8 cellular contexts compared by ENCODE assay signal in genomic region chr17:38761612-38762011, GRCh38. TPM values are rescaled to one million over a fixed set of nuclear protein-coding genes. Genes with fewer than 3 reads are reported as not detected.
DNase-seq lines count a peak whose midpoint lies in the region; ATAC-seq and TF ChIP-seq lines count a peak whose summit lies in the region.

No MANE protein-coding gene starts in this region.

- peaks cover 76% of the 10 kb centered on the region for H3K36me3 Mint-ChIP-seq in CD4-positive, alpha-beta T cell (ENCODE audit: low read depth)
- peaks cover 42% of the 10 kb centered on the region for H3K36me3 Mint-ChIP-seq in HFFc6 (ENCODE audit: low read depth)
- H3K36me3 Mint-ChIP-seq in activated CD4-positive, alpha-beta T cell treated with anti-CD3 and anti-CD28 coated beads, Interleukin-2, amount 10 ng/mL, durations not matched to agents 24 days and 14 days (ENCODE audit: low read depth) = peaks cover 71% of the 10 kb centered on the region

- no peak overlapping the region for H3K4me3 ChIP-seq in heart left ventricle

- peaks cover 0 to 100% (median 98%) of the 10 kb centered on the region in 9 donors for H3K36me3 ChIP-seq in heart left ventricle

- peaks cover 4% of the 10 kb centered on the region for H3K4me1 Mint-ChIP-seq in CD4-positive, alpha-beta T cell (ENCODE audit: low read depth)
- H3K4me1 Mint-ChIP-seq in HFFc6 (ENCODE audit: low read depth) = no peaks in the 10 kb centered on the region
- peaks cover 14% of the 10 kb centered on the region for H3K4me1 Mint-ChIP-seq in activated CD4-positive, alpha-beta T cell treated with anti-CD3 and anti-CD28 coated beads, Interleukin-2, amount 10 ng/mL, durations not matched to agents 24 days and 14 days

- H3K9me3 ChIP-seq in CD4-positive, alpha-beta T cell (ENCODE audit: control insufficient read depth, low read length) = no peaks in the 10 kb centered on the region
- no peaks in the 10 kb centered on the region for H3K9me3 ChIP-seq in heart left ventricle

- no peak overlapping the region for H3K4me3 Mint-ChIP-seq in CD4-positive, alpha-beta T cell
- H3K4me3 Mint-ChIP-seq in HFFc6 = no peak overlapping the region
- H3K4me3 Mint-ChIP-seq in activated CD4-positive, alpha-beta T cell treated with anti-CD3 and anti-CD28 coated beads, Interleukin-2, amount 10 ng/mL, durations not matched to agents 24 days and 14 days = no peak overlapping the region

- H3K27me3 ChIP-seq in CD4-positive, alpha-beta T cell (ENCODE audit: control insufficient read depth, insufficient read depth, low read length) = no peaks in the 10 kb centered on the region
- no peaks in the 10 kb centered on the region for H3K27me3 ChIP-seq in heart left ventricle

- no peak for TF ChIP-seq POLR2A in heart left ventricle (IDR thresholded peaks at IDR 0.05)

- TF ChIP-seq CTCF in CD4-positive, alpha-beta T cell (IDR thresholded peaks at IDR 0.05) = peak; percentile 17
- peak; percentile 71 for TF ChIP-seq CTCF in HFFc6 (IDR thresholded peaks at IDR 0.05)
- peak in 3 of 12 donors; percentile 10 to 14 (median 13) for TF ChIP-seq CTCF in heart left ventricle (IDR thresholded peaks at IDR 0.05)

- ATAC-seq in CD4-positive, alpha-beta T cell (ENCODE audit: poor library complexity) = peak; percentile 48
- ATAC-seq in GM21717 (IDR thresholded peaks at IDR 0.05; ENCODE audit: unreplicated experiment) = no peak
- ATAC-seq in GM19351 (IDR thresholded peaks at IDR 0.05; ENCODE audit: unreplicated experiment) = no peak
- no peak for ATAC-seq in heart left ventricle

- H3K9me3 Mint-ChIP-seq in CD4-positive, alpha-beta T cell = no peaks in the 10 kb centered on the region
- H3K9me3 Mint-ChIP-seq in HFFc6 = no peaks in the 10 kb centered on the region
- H3K9me3 Mint-ChIP-seq in activated CD4-positive, alpha-beta T cell treated with anti-CD3 and anti-CD28 coated beads, Interleukin-2, amount 10 ng/mL, durations not matched to agents 24 days and 14 days = no peaks in the 10 kb centered on the region

- peak overlapping the region; percentile 21 for H3K27ac Mint-ChIP-seq in CD4-positive, alpha-beta T cell
- H3K27ac Mint-ChIP-seq in HFFc6 = peak overlapping the region; percentile 12; the same call in 1 of the 2 replicates
- H3K27ac Mint-ChIP-seq in activated CD4-positive, alpha-beta T cell treated with anti-CD3 and anti-CD28 coated beads, Interleukin-2, amount 10 ng/mL, durations not matched to agents 24 days and 14 days = no peak overlapping the region

- DNase-seq in CD4-positive, alpha-beta T cell = peak in 1 of 10 experiments; percentile 22
- DNase-seq in HFFc6 (peak; percentile 35), iris pigment epithelial cell (ENCODE audit: low read depth) (peak; percentile 42), NCI-H187 (lab: John Stamatoyannopoulos, UW) (no peak), heart left ventricle (no peak)
- DNase-seq in activated CD4-positive, alpha-beta T cell treated with anti-CD3 and anti-CD28 coated beads, Interleukin-2, amount 10 ng/mL, durations not matched to agents 24 days and 14 days = peak; percentile 80

- H3K27me3 Mint-ChIP-seq in CD4-positive, alpha-beta T cell = no peaks in the 10 kb centered on the region
- no peaks in the 10 kb centered on the region; the same call in 1 of the 2 replicates for H3K27me3 Mint-ChIP-seq in HFFc6 (ENCODE audit: insufficient read depth)
- no peaks in the 10 kb centered on the region for H3K27me3 Mint-ChIP-seq in activated CD4-positive, alpha-beta T cell treated with anti-CD3 and anti-CD28 coated beads, Interleukin-2, amount 10 ng/mL, durations not matched to agents 24 days and 14 days

- H3K27ac ChIP-seq in CD4-positive, alpha-beta T cell (ENCODE audit: low read depth, low read length) = no peak overlapping the region
- H3K27ac ChIP-seq in heart left ventricle = no peak overlapping the region

- POLR2A ChIA-PET in CD4-positive, alpha-beta T cell (lab: Charles Lee) = interaction anchor here (0.9 to 1.2 kb wide), 2 partner anchors 9 to 59 kb away, joined by 3 to 5 read pairs; partner anchors contain the start of gene PSMB3

- intact Hi-C loops in CD4-positive, alpha-beta T cell (cut with DNase I, micrococcal nuclease) = loop anchor here in 1 of 2 experiments (1.0 kb wide), 1 partner anchor 392 kb away; no protein-coding TSS in a partner anchor
- intact Hi-C loops in activated CD4-positive, alpha-beta T cell treated with anti-CD3 and anti-CD28 coated beads, Interleukin-2, amount 10 ng/mL, durations not matched to agents 24 days and 14 days (cut with micrococcal nuclease) = no loop called here
- intact Hi-C loops in heart left ventricle (cut with DNase I) = no loop called here

- CTCF ChIA-PET in CD4-positive, alpha-beta T cell (lab: Charles Lee) = interaction anchor here (0.8 to 0.9 kb wide), 2 partner anchors 37 to 92 kb away, joined by 3 read pairs; partner anchors contain the start of gene RPL23

- 80 to 90% (median 86%) methylated on average over 4 of the region's 4 CpGs for WGBS in heart left ventricle, 4 donors

- H3K4me1 ChIP-seq in heart left ventricle = peaks cover 0 to 4% (median 0%) of the 10 kb centered on the region in 12 donors

RNA-seq across cellular contexts. Expression of gene PSMB3, which starts 9.1 kb away (rescaled TPM):
- 10 to 100 TPM; 46.6 to 55.0 TPM for total RNA-seq in CD4-positive, alpha-beta T cell
- total RNA-seq in HFFc6 (2021; fragmentation: NEBNext Ultra II Directional; extraction: Animal tissue kit (Norgen Biotek cat#: 25700)) = 100 to 1,000 TPM; 232 to 273 (median 253) TPM
- total RNA-seq in activated CD4-positive, alpha-beta T cell treated with anti-CD3 and anti-CD28 coated beads, Interleukin-2, amount 10 ng/mL, durations not matched to agents 24 days and 14 days = 356 and 358 TPM in 2 replicates
- total RNA-seq in heart left ventricle = 100 to 1,000 TPM; 145 to 305 (median 194) TPM
- 100 to 1,000 TPM; 298 to 304 TPM for polyA plus RNA-seq in heart left ventricle

RNA-seq across cellular contexts. Expression of gene PCGF2, which starts 13.5 kb away (rescaled TPM):
- total RNA-seq in CD4-positive, alpha-beta T cell = not detected
- total RNA-seq in HFFc6 (2021; fragmentation: NEBNext Ultra II Directional; extraction: Animal tissue kit (Norgen Biotek cat#: 25700)) = 10 to 100 TPM; 59.7 to 73.5 (median 69.0) TPM
- 4.7 and 5.5 TPM in 2 replicates for total RNA-seq in activated CD4-positive, alpha-beta T cell treated with anti-CD3 and anti-CD28 coated beads, Interleukin-2, amount 10 ng/mL, durations not matched to agents 24 days and 14 days
- 10 to 100 TPM in 7 of 9 donors, 1 to 10 TPM in 2; 3.8 to 26.3 (median 21.9) TPM for total RNA-seq in heart left ventricle
- polyA plus RNA-seq in heart left ventricle = 10 to 100 TPM; 16.5 to 33.6 TPM

RNA-seq across cellular contexts. Expression of gene CISD3, which starts 31.5 kb away (rescaled TPM):
- 1 to 10 TPM; 4.7 to 5.7 TPM for total RNA-seq in CD4-positive, alpha-beta T cell
- total RNA-seq in HFFc6 (2021; fragmentation: NEBNext Ultra II Directional; extraction: Animal tissue kit (Norgen Biotek cat#: 25700)) = 10 to 100 TPM; 35.0 to 38.7 (median 36.6) TPM
- total RNA-seq in activated CD4-positive, alpha-beta T cell treated with anti-CD3 and anti-CD28 coated beads, Interleukin-2, amount 10 ng/mL, durations not matched to agents 24 days and 14 days = 44.0 and 46.7 TPM in 2 replicates
- total RNA-seq in heart left ventricle = 10 to 100 TPM; 21.2 to 80.3 (median 65.4) TPM
- 10 to 100 TPM; 61.4 to 65.1 TPM for polyA plus RNA-seq in heart left ventricle

RNA-seq across cellular contexts. Expression of gene PIP4K2B, which starts 37.7 kb away (rescaled TPM):
- 10 to 100 TPM; 17.0 to 17.2 TPM for total RNA-seq in CD4-positive, alpha-beta T cell
- 10 to 100 TPM; 48.7 to 61.8 (median 55.5) TPM for total RNA-seq in HFFc6 (2021; fragmentation: NEBNext Ultra II Directional; extraction: Animal tissue kit (Norgen Biotek cat#: 25700))
- total RNA-seq in activated CD4-positive, alpha-beta T cell treated with anti-CD3 and anti-CD28 coated beads, Interleukin-2, amount 10 ng/mL, durations not matched to agents 24 days and 14 days = 42.8 and 44.3 TPM in 2 replicates
- total RNA-seq in heart left ventricle = 10 to 100 TPM; 39.4 to 55.0 (median 48.5) TPM
- polyA plus RNA-seq in heart left ventricle = 10 to 100 TPM; 23.3 to 38.9 TPM

RNA-seq across cellular contexts. Expression of gene MLLT6, which starts 56.5 kb away (rescaled TPM):
- 100 to 1,000 TPM; 321 to 324 TPM for total RNA-seq in CD4-positive, alpha-beta T cell
- total RNA-seq in HFFc6 (2021; fragmentation: NEBNext Ultra II Directional; extraction: Animal tissue kit (Norgen Biotek cat#: 25700)) = 10 to 100 TPM; 26.5 to 31.5 (median 30.2) TPM
- 243 and 248 TPM in 2 replicates for total RNA-seq in activated CD4-positive, alpha-beta T cell treated with anti-CD3 and anti-CD28 coated beads, Interleukin-2, amount 10 ng/mL, durations not matched to agents 24 days and 14 days
- 10 to 100 TPM; 43.6 to 91.3 (median 68.3) TPM for total RNA-seq in heart left ventricle
- 10 to 100 TPM; 35.2 to 71.1 TPM for polyA plus RNA-seq in heart left ventricle

Comparison
In these comparisons a context has a peak if more than half of its experiments do, and no peak if none do; other contexts are left out.
1. DNase-seq: peak in HFFc6 (single experiment), activated CD4-positive, alpha-beta T cell treated with anti-CD3 and anti-CD28 coated beads, Interleukin-2, amount 10 ng/mL, durations not matched to agents 24 days and 14 days (single experiment) and iris pigment epithelial cell (single experiment); none in NCI-H187 (0 of 2) and heart left ventricle (0 of 5).